ENCODE assay signal across 17 cellular contexts in genomic region chr7:127359011-127359410, GRCh38.
DNase-seq lines count a peak whose midpoint lies in the region; ATAC-seq and FAIRE-seq lines count a peak whose summit lies in the region.
"Had no signal": no experiment of that assay in that cellular context is flagged by ENCODE, and none has a peak within 500 bp of the region (broad histone marks: within the 10 kb centered on the region; RNA-seq: fewer than 3 reads in every experiment).

No MANE protein-coding gene starts in this region.

- peak; percentile 7 for DNase-seq in ELF-1 (ENCODE audit: low read depth, low spot score)
- DNase-seq in central memory CD8-positive, alpha-beta T cell (ENCODE audit: low spot score in 2 of 2) = no peak
- DNase-seq in NK-92 treated with Interleukin-12 subunit alpha and Interleukin-12 subunit beta, amount 100 ng/mL, for 24 hours (lab: John Stamatoyannopoulos, UW) = no peak
- no peak for DNase-seq in UCSD-AML1 (lab: John Stamatoyannopoulos, UW; ENCODE audit: unreplicated experiment)
- DNase-seq: C1 segment of cervical spinal cord; CD4-positive, alpha-beta memory T cell; COR-L47; DMS153; DMS79 treated with DMSO at 0.1 percent for 48 hours; EL; GDM1; H7 had no signal

- H3K9me3 Mint-ChIP-seq in central memory CD8-positive, alpha-beta T cell = no peaks in the 10 kb centered on the region
- H3K9me3 Mint-ChIP-seq: CD4-positive, alpha-beta memory T cell had no signal

- ATAC-seq in central memory CD8-positive, alpha-beta T cell (replicated peaks; ENCODE audit: extremely low read depth, poor library complexity, severe bottlenecking) = no peak
- ATAC-seq in GM19351 (IDR thresholded peaks at IDR 0.05; ENCODE audit: unreplicated experiment) = no peak
- no peak for ATAC-seq in GM18870 (IDR thresholded peaks at IDR 0.05; ENCODE audit: unreplicated experiment)

- FAIRE-seq in islet of Langerhans (lab: Jason Lieb, UNC) = peak; percentile 5
- FAIRE-seq: D721Med had no signal

- H3K4me3 Mint-ChIP-seq in central memory CD8-positive, alpha-beta T cell = no peak overlapping the region
- H3K4me3 Mint-ChIP-seq: B cell; CD4-positive, alpha-beta memory T cell had no signal

- no peaks in the 10 kb centered on the region for H3K27me3 Mint-ChIP-seq in central memory CD8-positive, alpha-beta T cell
- H3K27me3 Mint-ChIP-seq: B cell; CD4-positive, alpha-beta memory T cell had no signal

- peaks cover 22% of the 10 kb centered on the region for H3K4me1 Mint-ChIP-seq in central memory CD8-positive, alpha-beta T cell
- H3K4me1 Mint-ChIP-seq: B cell had no signal

- peak overlapping the region; percentile 2 for H3K27ac Mint-ChIP-seq in central memory CD8-positive, alpha-beta T cell (ENCODE audit: low read depth)
- H3K27ac Mint-ChIP-seq: B cell had no signal

- H3K36me3 Mint-ChIP-seq in central memory CD8-positive, alpha-beta T cell (ENCODE audit: insufficient read depth) = peaks cover 22% of the 10 kb centered on the region
